Comparison of ENCODE assay signal across 10 cellular contexts in the genomic region with DNA sequence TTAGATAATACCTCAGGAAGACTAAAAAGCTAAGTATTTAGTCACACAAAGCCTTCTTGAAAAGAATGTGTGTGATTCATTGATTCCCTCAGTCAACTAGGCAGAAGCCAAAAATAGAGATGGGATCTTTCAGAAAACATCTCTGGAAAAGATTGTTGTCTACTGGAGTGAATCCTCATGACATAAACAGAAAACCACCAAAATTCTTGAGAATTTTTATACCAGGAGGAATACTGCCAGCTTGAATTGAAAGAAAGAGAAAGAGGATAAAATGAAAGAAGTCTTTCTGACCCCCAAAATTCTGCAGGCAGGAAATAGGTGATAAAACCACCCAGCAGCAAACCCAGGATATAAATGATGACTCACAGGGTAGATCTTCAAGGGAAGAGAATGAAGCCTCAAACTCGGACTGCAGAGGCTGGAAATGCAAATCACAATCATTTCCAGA.
A peak's percentile ranks its signal among the peaks of the same experiment; 100 is the strongest.
DNase-seq lines count a peak whose midpoint lies in the region; ATAC-seq and TF ChIP-seq lines count a peak whose summit lies in the region.
"Had no signal": no experiment of that assay in that cellular context is flagged by ENCODE, and none has a peak within 500 bp of the region (broad histone marks: within the 10 kb centered on the region; RNA-seq: fewer than 3 reads in every experiment).

No MANE protein-coding gene starts in this region.

- H3K9me3 ChIP-seq in lower lobe of right lung, result no peaks in the 10 kb centered on the region

- no peak for TF ChIP-seq CTCF in fibroblast of pulmonary artery (IDR thresholded peaks at IDR 0.05; ENCODE audit: low read length, missing control alignments)
- TF ChIP-seq CTCF in lower lobe of right lung (IDR thresholded peaks at IDR 0.05), result no peak

- ATAC-seq in HG02798 (IDR thresholded peaks at IDR 0.05; ENCODE audit: poor library complexity, unreplicated experiment) (no peak), lower lobe of right lung (no peak)

- H3K27me3 ChIP-seq in lower lobe of right lung (ENCODE audit: low read depth), result no peaks in the 10 kb centered on the region

- intact Hi-C loops in lower lobe of right lung (cut with DNase I), result no loop called here

- H3K4me3 ChIP-seq in fibroblast of pulmonary artery (replicated peaks; ENCODE audit: low read depth, low read length), result peak overlapping the region; percentile 15
- H3K4me3 ChIP-seq in lower lobe of right lung, result no peak overlapping the region

- no peaks in the 10 kb centered on the region for H3K36me3 ChIP-seq in lower lobe of right lung

- no peaks in the 10 kb centered on the region for H3K4me1 ChIP-seq in lower lobe of right lung

- no peak overlapping the region for H3K27ac ChIP-seq in lower lobe of right lung

- peak; percentile 94 for DNase-seq in HCEC 1CT
- peak; percentile 55 to 89 for DNase-seq in SW 1271 (lab: John Stamatoyannopoulos, UW)
- DNase-seq in fibroblast of pulmonary artery (ENCODE audit: low read depth), result peak; percentile 76
- DNase-seq in superior temporal gyrus (ENCODE audit: extremely low spot score), result peak; percentile 35
- DNase-seq in hippocampal formation (lab: John Stamatoyannopoulos, UW), result no peak
- DNase-seq in lower lobe of right lung, result no peak
- DNase-seq: KG1, NCI-H446, T-helper 9 cell had no signal

Comparison
In these comparisons a context has a peak if more than half of its experiments do, and no peak if none do; other contexts are left out.
1. DNase-seq: peak in HCEC 1CT (single experiment), SW 1271 (2 of 2), fibroblast of pulmonary artery (single experiment) and superior temporal gyrus (single experiment); none in hippocampal formation (0 of 2) and lower lobe of right lung (single experiment).